In genomic region chr19:50646074-50646807, GRCh38 we compare ENCODE assay signal across 1 cellular context.
TF ChIP-seq lines count a peak whose summit lies in the region.

No MANE protein-coding gene starts in this region.

TF ChIP-seq in SK-N-SH, 30 proteins besides CTCF, POLR2A, EP300 and RAD21 (continued from another document):
- TF ChIP-seq REST (IDR thresholded peaks at IDR 0.05; ENCODE audit: low read depth, low read length) (no peak), FOXJ3 (CRISPR knock-in tag; IDR thresholded peaks at IDR 0.05) (no peak), MXI1 (IDR thresholded peaks at IDR 0.05; ENCODE audit: low read depth, low read length) (no peak), SIN3A (IDR thresholded peaks at IDR 0.05; ENCODE audit: borderline replicate concordance, low read depth, low read length) (no peak), GATA2 (CRISPR knock-in tag; IDR thresholded peaks at IDR 0.05) (no peak), CHD2 (IDR thresholded peaks at IDR 0.05; ENCODE audit: low read length, partially characterized antibody) (no peak), RFX5 (IDR thresholded peaks at IDR 0.05; ENCODE audit: low read length) (no peak), EZH2phosphoT487 (IDR thresholded peaks at IDR 0.05; ENCODE audit: borderline replicate concordance, low read depth) (no peak), PBX3 (IDR thresholded peaks at IDR 0.05) (0 out of 2 replicates have a peak, but pooled peaks have one; percentile 54), ELF1 (IDR thresholded peaks at IDR 0.05) (no peak), SMC3 (IDR thresholded peaks at IDR 0.05; ENCODE audit: low read depth, low read length) (no peak)
